1 cellular context compared by ENCODE assay signal in the genomic region with DNA sequence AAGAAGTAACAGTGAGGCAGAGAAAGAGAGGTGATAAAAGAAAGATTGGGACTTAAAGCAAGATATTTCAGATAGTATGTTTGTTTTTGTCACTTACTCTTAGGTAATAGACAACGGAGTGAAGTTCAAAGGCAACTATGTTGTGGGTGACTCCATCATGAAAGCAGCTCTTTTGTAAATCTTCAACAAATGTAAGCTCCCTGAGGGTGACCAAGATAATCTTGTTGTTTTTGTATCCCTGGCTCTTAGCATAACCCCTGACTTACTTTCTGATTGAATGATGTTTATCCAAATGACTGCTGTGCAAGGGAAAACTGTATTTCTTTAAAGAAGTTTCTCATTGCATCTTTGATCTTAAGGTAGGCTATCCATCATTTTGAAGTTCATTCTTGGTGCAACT.
TF ChIP-seq lines count a peak whose summit lies in the region.

No MANE protein-coding gene starts in this region.

TF ChIP-seq in IMR-90, 13 proteins besides CTCF, POLR2A, EP300 and RAD21:
- TF ChIP-seq MAZ (IDR thresholded peaks at IDR 0.05; ENCODE audit: borderline replicate concordance, low read depth, low read length) (no peak), NFE2L2 (IDR thresholded peaks at IDR 0.05; ENCODE audit: low read depth, low read length) (no peak), CEBPB (IDR thresholded peaks at IDR 0.05; ENCODE audit: low read depth, low read length) (no peak), MAFK (IDR thresholded peaks at IDR 0.05; ENCODE audit: low read depth, low read length) (no peak), CHD1 (IDR thresholded peaks at IDR 0.05; ENCODE audit: low read depth, low read length) (no peak), FOS (IDR thresholded peaks at IDR 0.05; ENCODE audit: low read depth, low read length) (no peak), RCOR1 (IDR thresholded peaks at IDR 0.05; ENCODE audit: insufficient replicate concordance, low read length) (no peak), BHLHE40 (IDR thresholded peaks at IDR 0.05; ENCODE audit: low read depth, low read length) (no peak)
